Comparison of ENCODE assay signal across 19 cellular contexts in the genomic region with DNA sequence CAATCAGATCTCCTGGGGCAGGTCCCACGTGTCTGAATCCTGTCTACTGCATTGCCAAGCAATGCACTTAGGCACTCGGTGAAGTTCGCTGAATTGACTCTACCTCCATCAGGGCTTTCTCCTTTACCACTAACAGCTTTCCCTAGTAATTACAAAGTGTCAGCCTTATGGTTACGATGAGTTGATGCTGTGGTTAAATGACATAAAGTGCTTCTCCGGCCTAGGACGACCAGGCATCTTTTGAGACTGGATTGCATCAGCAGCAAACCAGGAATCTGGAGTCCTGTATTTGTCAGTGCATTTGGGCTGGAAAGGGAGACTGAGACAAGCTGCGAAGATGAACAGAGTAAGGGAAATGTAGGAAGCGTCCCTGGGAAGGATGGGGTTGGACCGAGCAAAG. TPM values are rescaled to one million over a fixed set of nuclear protein-coding genes. Genes with fewer than 3 reads are reported as not detected.
"Had no signal": no experiment of that assay in that cellular context is flagged by ENCODE, and none has a peak within 500 bp of the region (broad histone marks: within the 10 kb centered on the region; RNA-seq: fewer than 3 reads in every experiment).

No MANE protein-coding gene starts in this region.

- DNase-seq: activated CD4-positive, alpha-beta T cell treated with anti-CD3 and anti-CD28 coated beads for 48 hours; activated CD4-positive, alpha-beta T cell treated with anti-CD3 and anti-CD28 coated beads, Interleukin-2, amount 50 U/mL, for 48 hours; activated gamma-delta T cell treated with Interleukin-2 at 50 U/mL for 16 hours; activated naive CD8-positive, alpha-beta T cell treated with anti-CD3 and anti-CD28 coated beads, Interleukin-2, amount 50 U/mL, for 24 hours; activated T-cell treated with anti-CD3 and anti-CD28 coated beads, Interleukin-2, amount 50 U/mL, for 4 hours; amygdala; central memory CD4-positive, alpha-beta T cell; effector CD4-positive, alpha-beta T cell; foreskin melanocyte; left ventricle myocardium superior; nucleus accumbens; psoas muscle; spleen; stimulated activated CD4-positive, alpha-beta T cell treated with anti-CD3 and anti-CD28 coated beads, Interleukin-2, amount 100 ng/mL, for 48 hours; stimulated activated naive CD4-positive, alpha-beta T cell treated with Interleukin-2 at 50 U/mL for 16 hours; testis; transverse colon had no signal

- FAIRE-seq: islet of Langerhans had no signal

RNA-seq across cellular contexts. Expression of gene NOX3, which starts 21.5 kb away (rescaled TPM):
- polyA plus RNA-seq: psoas muscle, urinary bladder had no signal
